In the genomic region with DNA sequence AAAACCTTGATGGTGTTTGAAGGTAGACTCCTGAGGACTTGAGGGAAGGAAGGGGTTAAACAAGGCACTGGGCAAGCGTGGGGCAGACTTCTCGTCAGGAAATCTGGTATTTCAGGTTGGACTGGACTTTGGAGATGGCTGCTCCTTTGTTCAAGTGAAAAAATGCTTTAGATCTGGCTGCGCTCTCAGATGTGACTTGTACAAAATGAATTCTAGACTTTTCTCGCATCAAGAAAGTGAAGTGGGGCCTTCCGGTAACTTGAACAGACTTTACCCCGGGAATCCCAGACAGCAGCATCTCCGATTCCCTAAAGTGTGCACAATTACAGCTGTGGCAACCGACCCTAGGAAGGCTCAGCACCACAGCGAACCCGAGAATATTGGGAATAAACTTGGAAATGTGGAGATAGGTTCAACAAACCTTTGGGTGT, we compare ENCODE assay signal across 11 cellular contexts. TPM values are rescaled to one million over a fixed set of nuclear protein-coding genes. Genes with fewer than 3 reads are reported as not detected.
DNase-seq lines count a peak whose midpoint lies in the region; ATAC-seq, FAIRE-seq and TF ChIP-seq lines count a peak whose summit lies in the region.
"Had no signal": no experiment of that assay in that cellular context is flagged by ENCODE, and none has a peak within 500 bp of the region (broad histone marks: within the 10 kb centered on the region; RNA-seq: fewer than 3 reads in every experiment).

No MANE protein-coding gene starts in this region.

- no TSS peak for BruUV-seq in PC-3 (replicated peaks; lab: Mats Ljungman, UMichigan)

- H3F3A ChIP-seq in PC-3 (ENCODE audit: low read length, unreplicated experiment) = no peaks in the 10 kb centered on the region

- CTCF ChIA-PET in PC-3 (lab: Charles Lee) = no interaction called here

- H3K4me1 ChIP-seq in PC-3 (ENCODE audit: insufficient read depth, low read length) = peaks cover 22% of the 10 kb centered on the region
- H3K4me1 ChIP-seq in trophoblast cell (ENCODE audit: control insufficient read depth in 1 of 2, insufficient read depth in 2 of 2, low read length in 2 of 2) = peaks cover 15 to 20% of the 10 kb centered on the region in 2 experiments
- H3K4me1 ChIP-seq in gastroesophageal sphincter = peaks cover 0 to 5% (median 0%) of the 10 kb centered on the region in 3 donors

- no peaks in the 10 kb centered on the region for H4K20me1 ChIP-seq in PC-3 (ENCODE audit: low read length)

- no peaks in the 10 kb centered on the region for H3K36me3 ChIP-seq in PC-3 (ENCODE audit: low read depth, low read length)
- no peaks in the 10 kb centered on the region for H3K36me3 ChIP-seq in trophoblast cell (ENCODE audit: control insufficient read depth in 1 of 2, insufficient read depth in 2 of 2, low read length in 2 of 2)
- H3K36me3 ChIP-seq in gastroesophageal sphincter = no peaks in the 10 kb centered on the region

- ATAC-seq in PC-3 (peak; percentile 75), GM18873 (IDR thresholded peaks at IDR 0.05; ENCODE audit: low FRiP score, unreplicated experiment) (no peak), gastroesophageal sphincter (no peak)

- peak overlapping the region; percentile 99 for H2BK5ac ChIP-seq in trophoblast cell (ENCODE audit: low read depth, low read length, poor library complexity)

- WGBS in trophoblast cell (ENCODE audit: extremely low coverage, insufficient coverage, insufficient read length) = no CpG with 5 or more reads among the region's 10 CpGs
- 60 to 63% methylated on average over 1 to 10 of the region's 10 CpGs for WGBS in gastroesophageal sphincter (ENCODE audit: low coverage in 1 of 2), 2 donors

- POLR2A ChIA-PET in PC-3 (lab: Charles Lee; ENCODE audit: unreplicated experiment) = no interaction called here

- no peak overlapping the region for H3K23ac ChIP-seq in trophoblast cell (ENCODE audit: low read length)

- no peak for TF ChIP-seq POLR2A in gastroesophageal sphincter (IDR thresholded peaks at IDR 0.05)

- no peak overlapping the region for H2BK12ac ChIP-seq in trophoblast cell (ENCODE audit: low read length)

- peak overlapping the region; percentile 90 for H3K14ac ChIP-seq in trophoblast cell (ENCODE audit: low read length)

- H3K4me3 ChIP-seq in PC-3 (ENCODE audit: low read length) (peak overlapping the region; percentile 58), trophoblast cell (ENCODE audit: low read depth, low read length) (no peak overlapping the region), gastroesophageal sphincter (no peak overlapping the region)

- no peaks in the 10 kb centered on the region for H3K9me2 ChIP-seq in PC-3 (replicated peaks; ENCODE audit: low read length)

- H3K27ac ChIP-seq in PC-3 (ENCODE audit: low read length) (peak overlapping the region; percentile 92), trophoblast cell (ENCODE audit: low read depth, low read length) (peak overlapping the region; percentile 100), gastroesophageal sphincter (no peak overlapping the region)

- no peak overlapping the region for H2AK5ac ChIP-seq in trophoblast cell (ENCODE audit: low read length)

- peak overlapping the region; percentile 68 for H4K8ac ChIP-seq in trophoblast cell (ENCODE audit: low read depth, low read length)

- no peaks in the 10 kb centered on the region for H3K9me3 ChIP-seq in PC-3 (ENCODE audit: low read length)
- peaks cover under 1% of the 10 kb centered on the region for H3K9me3 ChIP-seq in trophoblast cell (ENCODE audit: insufficient read depth, low read depth, low read length)
- no peaks in the 10 kb centered on the region for H3K9me3 ChIP-seq in gastroesophageal sphincter

- TF ChIP-seq CTCF in PC-3 (conservative IDR thresholded peaks at IDR 0.05; ENCODE audit: low read depth, low read length) (no peak), gastroesophageal sphincter (IDR thresholded peaks at IDR 0.05) (no peak)

- peak overlapping the region; percentile 75 for H3K9ac ChIP-seq in PC-3 (ENCODE audit: low read length)
- H3K9ac ChIP-seq in trophoblast cell (ENCODE audit: low read length) = no peak overlapping the region

- H3K79me2 ChIP-seq in PC-3 (ENCODE audit: low read length) = no peaks in the 10 kb centered on the region
- H3K79me2 ChIP-seq in trophoblast cell (ENCODE audit: control insufficient read depth, insufficient read depth, low read length, poor library complexity) = peaks cover 4% of the 10 kb centered on the region

- H3K79me1 ChIP-seq in trophoblast cell (ENCODE audit: low read length) = peaks cover 36% of the 10 kb centered on the region

- intact Hi-C loops in PC-3 (cut with micrococcal nuclease) = no loop called here

- peak overlapping the region; percentile 97 for H2BK120ac ChIP-seq in trophoblast cell (ENCODE audit: insufficient read depth, low read length, poor library complexity)

- H3K27me3 ChIP-seq in PC-3 (ENCODE audit: low read length) = no peaks in the 10 kb centered on the region
- H3K27me3 ChIP-seq in trophoblast cell (ENCODE audit: insufficient read depth, low read length) = no peaks in the 10 kb centered on the region
- no peaks in the 10 kb centered on the region for H3K27me3 ChIP-seq in gastroesophageal sphincter

- H3K18ac ChIP-seq in trophoblast cell (ENCODE audit: low read length) = no peak overlapping the region

- H2AFZ ChIP-seq in PC-3 (ENCODE audit: low read length) (peak overlapping the region; percentile 84), trophoblast cell (ENCODE audit: insufficient read depth, low read length, poor library complexity) (no peak overlapping the region)

- no peak for TF ChIP-seq EP300 in gastroesophageal sphincter (IDR thresholded peaks at IDR 0.05)

- H4K12ac ChIP-seq in trophoblast cell (ENCODE audit: low read depth, low read length) = no peak overlapping the region

- peak overlapping the region; percentile 72 for H3K4ac ChIP-seq in trophoblast cell (ENCODE audit: low read depth, low read length)

- peak overlapping the region; percentile 91 for H4K91ac ChIP-seq in trophoblast cell (ENCODE audit: low read depth, low read length)

- peak; percentile 83 for FAIRE-seq in G401.6 (lab: Jason Lieb, UNC)

- H3K4me2 ChIP-seq in PC-3 (ENCODE audit: low read length) (peak overlapping the region; percentile 84), trophoblast cell (ENCODE audit: low read length) (peak overlapping the region; percentile 60)

- peak; percentile 94 for DNase-seq in PC-3
- DNase-seq in iPS-NIHi7 (ENCODE audit: extremely low spot score) = peak; percentile 30
- DNase-seq in trophoblast cell = peak; percentile 93 to 99
- no peak for DNase-seq in NCI-H82 treated with DMSO at 0.1 percent for 48 hours (lab: John Stamatoyannopoulos, UW; ENCODE audit: unreplicated experiment)
- DNase-seq in stimulated activated CD4-positive, alpha-beta T cell treated with anti-CD3 and anti-CD28 coated beads, Interleukin-12 subunit alpha, Interleukin-12 subunit beta, amount 100 ng/mL, for 4 hours = no peak
- DNase-seq: activated CD4-positive, alpha-beta T cell treated with anti-CD3 and anti-CD28 coated beads for 4 hours; Karpas-422; NCI-H524 had no signal

RNA-seq across cellular contexts. Expression of a gene that starts 44.3 kb away (rescaled TPM):
- total RNA-seq in PC-3 (2014; rRNA removed) = 218 and 227 TPM in 2 replicates
- 267 and 277 TPM in 2 replicates for polyA plus RNA-seq in trophoblast cell (2013)
- total RNA-seq in gastroesophageal sphincter = 100 to 1,000 TPM; 344 to 570 (median 393) TPM

Comparison
In these comparisons a context has a peak if more than half of its experiments do, and no peak if none do; other contexts are left out.
1. DNase-seq: peak in PC-3 (single experiment), iPS-NIHi7 (single experiment) and trophoblast cell (2 of 2); none in NCI-H82 treated with DMSO at 0.1 percent for 48 hours (single experiment) and stimulated activated CD4-positive, alpha-beta T cell treated with anti-CD3 and anti-CD28 coated beads, Interleukin-12 subunit alpha, Interleukin-12 subunit beta, amount 100 ng/mL, for 4 hours (single experiment).
2. H3K27ac ChIP-seq: peak in PC-3 (single experiment) and trophoblast cell (single experiment); none in gastroesophageal sphincter (0 of 4).